In the genomic region with DNA sequence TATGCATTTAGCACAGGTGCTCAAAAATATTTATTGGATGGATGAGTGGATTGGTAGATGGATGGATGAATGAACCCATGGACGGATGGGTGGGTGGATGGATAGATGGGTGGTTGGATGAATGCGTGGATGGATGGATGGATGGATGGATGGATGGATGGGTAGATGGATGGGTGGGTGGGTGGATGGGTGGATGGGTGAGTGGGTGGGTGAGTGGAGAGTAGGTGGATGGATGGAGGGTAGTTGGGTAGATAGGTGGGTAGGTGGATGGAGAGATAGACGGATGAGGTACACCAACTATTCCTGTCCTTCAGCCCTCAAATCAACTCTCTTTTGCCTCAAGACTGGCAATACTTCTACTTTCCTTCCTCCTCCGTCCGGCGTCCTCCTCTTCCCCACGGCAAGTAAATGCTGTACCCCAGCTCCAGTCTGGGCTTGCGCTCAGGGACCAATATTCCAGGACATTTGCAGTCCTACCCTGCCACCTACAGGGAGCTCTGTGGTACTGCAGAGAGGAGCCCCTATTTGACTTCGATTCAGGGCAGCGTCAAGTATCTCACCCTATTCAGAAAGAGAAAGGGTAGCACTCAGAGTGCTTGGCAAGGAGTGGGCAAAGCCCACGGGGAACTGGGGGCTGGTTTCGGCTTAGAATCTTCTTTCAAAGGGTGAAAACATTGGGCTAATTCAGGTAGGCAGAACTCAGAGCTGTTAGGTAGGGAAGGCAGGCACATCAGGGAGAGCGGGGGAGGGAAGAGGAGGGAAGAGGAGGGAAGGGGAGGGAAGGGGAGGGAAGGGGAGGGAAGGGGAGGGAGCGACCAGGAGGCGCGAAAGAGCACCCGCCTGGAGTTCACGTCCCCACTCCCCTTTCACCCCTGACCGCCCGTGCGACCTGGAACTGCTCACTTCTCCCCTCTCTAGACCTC, we compare ENCODE assay signal across 8 cellular contexts. TPM values are rescaled to one million over a fixed set of nuclear protein-coding genes. Genes with fewer than 3 reads are reported as not detected.
A peak's percentile ranks its signal among the peaks of the same experiment; 100 is the strongest.
DNase-seq lines count a peak whose midpoint lies in the region; ATAC-seq and TF ChIP-seq lines count a peak whose summit lies in the region.
"Not testable (repeated sequence)": the region's sequence is repeated elsewhere in the genome, so short reads cannot be mapped to it uniquely, and the experiment has no call there.

No MANE protein-coding gene starts in this region.

- H3K4me3 ChIP-seq in cardiac fibroblast (replicated peaks in 1 of 2; ENCODE audit: low read depth in 2 of 2, low read length in 2 of 2); smooth muscle cell: not testable (repeated sequence)

- H4K20me1 ChIP-seq in smooth muscle cell (ENCODE audit: low read depth) = not testable (repeated sequence)

- H3K36me3 ChIP-seq in smooth muscle cell (ENCODE audit: low read depth) = not testable (repeated sequence)

- 20% methylated on average over 14 of the region's 21 CpGs for WGBS in smooth muscle cell (ENCODE audit: low lambda C conversion rate)

- not testable (repeated sequence) for H3K9me3 ChIP-seq in smooth muscle cell (replicated peaks; ENCODE audit: low read depth)

- DNase-seq in Ammon's horn (ENCODE audit: low spot score) (peak; percentile 5), NCI-H748 (lab: John Stamatoyannopoulos, UW; ENCODE audit: unreplicated experiment) (peak; percentile 24), cardiac fibroblast (ENCODE audit: low read depth in 2 of 2) (peak in 1 of 2 donors; percentile 9), inferior parietal cortex (ENCODE audit: extremely low spot score) (peak; percentile 20), smooth muscle cell (lab: John Stamatoyannopoulos, UW; ENCODE audit: unreplicated experiment) (peak; percentile 3)
- peak; percentile 46 for DNase-seq in activated CD4-positive, alpha-beta T cell treated with anti-CD3 and anti-CD28 coated beads, Interleukin-2, amount 50 U/mL, for 1 hour

- H3K4me2 ChIP-seq in smooth muscle cell = not testable (repeated sequence)

- H3F3A ChIP-seq in smooth muscle cell (ENCODE audit: low read depth) = not testable (repeated sequence)

- H3K79me2 ChIP-seq in smooth muscle cell (ENCODE audit: low read depth) = not testable (repeated sequence)

- peak; percentile 44 for TF ChIP-seq CTCF in cardiac fibroblast (IDR thresholded peaks at IDR 0.05; ENCODE audit: low read depth, low read length)
- TF ChIP-seq CTCF in smooth muscle cell (IDR thresholded peaks at IDR 0.05; ENCODE audit: borderline replicate concordance, insufficient read depth, poor library complexity, severe bottlenecking) = peak; percentile 64

- not testable (repeated sequence) for H3K27me3 ChIP-seq in smooth muscle cell (ENCODE audit: low read depth)

- H3K27ac ChIP-seq in smooth muscle cell (ENCODE audit: low read depth) = not testable (repeated sequence)

- not testable (repeated sequence) for H3K4me1 ChIP-seq in smooth muscle cell (ENCODE audit: low read depth)

- not testable (repeated sequence) for H2AFZ ChIP-seq in smooth muscle cell (ENCODE audit: low read depth)

- ATAC-seq in GM18909 (IDR thresholded peaks at IDR 0.05; ENCODE audit: poor library complexity, unreplicated experiment) = peak; percentile 56
- ATAC-seq in HG03159 (IDR thresholded peaks at IDR 0.05; ENCODE audit: unreplicated experiment) = peak; percentile 62

- H3K9ac ChIP-seq in smooth muscle cell (ENCODE audit: low read depth) = not testable (repeated sequence)

RNA-seq across cellular contexts. Expression of gene RPS15A, which starts 30.3 kb away (rescaled TPM):
- total RNA-seq in smooth muscle cell = 2,766 and 3,271 TPM in 2 replicates
- 589 and 653 TPM in 2 replicates for polyA plus RNA-seq in smooth muscle cell

RNA-seq across cellular contexts. Expression of gene ARL6IP1, which starts 41.5 kb away (rescaled TPM):
- 166 and 205 TPM in 2 replicates for total RNA-seq in smooth muscle cell
- 87.3 and 90.6 TPM in 2 replicates for polyA plus RNA-seq in smooth muscle cell
